In the genomic region with DNA sequence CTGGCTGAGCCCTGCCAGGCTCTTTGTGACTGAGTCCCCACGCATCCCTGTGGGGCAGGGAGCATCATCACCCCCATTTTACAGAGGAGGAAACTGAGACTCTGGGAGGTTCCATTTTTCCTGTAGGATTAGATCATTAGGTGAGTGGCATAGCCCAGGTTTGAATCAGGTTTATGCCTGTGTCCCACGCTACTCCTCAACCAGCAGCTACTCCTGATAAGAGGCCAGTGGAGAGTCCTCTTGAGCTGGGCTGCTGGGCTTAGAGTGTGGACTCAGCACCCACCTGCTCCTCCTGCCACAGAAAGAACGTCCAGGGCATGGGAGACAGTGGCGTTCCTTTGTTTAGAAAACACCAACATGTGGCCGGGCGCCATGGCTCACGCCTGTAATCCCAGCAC, we compare ENCODE assay signal across 16 cellular contexts. TPM values are rescaled to one million over a fixed set of nuclear protein-coding genes. Genes with fewer than 3 reads are reported as not detected.
DNase-seq lines count a peak whose midpoint lies in the region; ATAC-seq and TF ChIP-seq lines count a peak whose summit lies in the region.
"Had no signal": no experiment of that assay in that cellular context is flagged by ENCODE, and none has a peak within 500 bp of the region (broad histone marks: within the 10 kb centered on the region; RNA-seq: fewer than 3 reads in every experiment).

No MANE protein-coding gene starts in this region.

- TF ChIP-seq CTCF in IMR-90 (conservative IDR thresholded peaks at IDR 0.05; ENCODE audit: low read depth, low read length) (no peak), left lung (IDR thresholded peaks at IDR 0.05) (no peak)

- H3K4me3 ChIP-seq in BLaER1 treated with 17β-estradiol and CSF1 and Interleukin-3, amounts not matched to agents 10 nM and 100 nM = no peak overlapping the region
- H3K4me3 ChIP-seq in IMR-90 (ENCODE audit: insufficient read depth, low read depth, low read length) (no peak overlapping the region), left lung (no peak overlapping the region)

- no peak for TF ChIP-seq POLR2A in IMR-90 (IDR thresholded peaks at IDR 0.05; ENCODE audit: low read depth, low read length)

- intact Hi-C loops in IMR-90 (cut with micrococcal nuclease) (no loop called here), left lung (cut with DNase I) (no loop called here)

- 66% methylated on average over 5 of the region's 7 CpGs; no CpG with 5 or more reads in 1 of the 2 experiments for WGBS in IMR-90 (ENCODE audit: extremely low coverage in 2 of 2, insufficient read length in 1 of 2), 2 experiments

- no peak overlapping the region for H2AK9ac ChIP-seq in IMR-90 (replicated peaks; ENCODE audit: low read depth, low read length, poor library complexity)

- ATAC-seq in IMR-90 (ENCODE audit: low read depth) (0 out of 2 replicates have a peak, but pooled peaks have one; percentile 11), left lung (peak; percentile 38), GM21619 (IDR thresholded peaks at IDR 0.05; ENCODE audit: unreplicated experiment) (no peak)
- ATAC-seq: Panc1 had no signal

- TF ChIP-seq RAD21 in IMR-90 (IDR thresholded peaks at IDR 0.05; ENCODE audit: low read length) = no peak

- peak overlapping the region in 10 of 11 experiments; percentile 25 to 99 (median 60); a peak in 16 of 22 replicates for H3K4me2 ChIP-seq in BLaER1 treated with 17β-estradiol and CSF1 and Interleukin-3, amounts not matched to agents 10 nM and 100 nM
- no peak overlapping the region for H3K4me2 ChIP-seq in IMR-90 (ENCODE audit: low read depth, low read length)

- in situ Hi-C loops in IMR-90 (cut with MboI; ENCODE audit: low sequenced_read_pairs) = no loop called here

- H3K79me1 ChIP-seq in IMR-90 (ENCODE audit: low read depth in 1 of 2, low read length in 2 of 2) = no peaks in the 10 kb centered on the region

- H2BK5ac ChIP-seq in IMR-90 (ENCODE audit: low read depth, low read length, poor library complexity, severe bottlenecking) = no peak overlapping the region

- peak overlapping the region in 3 of 11 experiments; percentile 6 to 38 (median 20); a peak in 1 of 22 replicates for H3K9ac ChIP-seq in BLaER1 treated with 17β-estradiol and CSF1 and Interleukin-3, amounts not matched to agents 10 nM and 100 nM
- no peak overlapping the region for H3K9ac ChIP-seq in IMR-90 (ENCODE audit: low read depth, low read length)

- H2BK20ac ChIP-seq in IMR-90 (ENCODE audit: low read depth, low read length) = no peak overlapping the region

- no peaks in the 10 kb centered on the region for H3K27me3 ChIP-seq in BLaER1 treated with 17β-estradiol and CSF1 and Interleukin-3, amounts not matched to agents 10 nM and 100 nM
- no peaks in the 10 kb centered on the region for H3K27me3 ChIP-seq in IMR-90 (ENCODE audit: control insufficient read depth, insufficient read depth, low read length)
- no peaks in the 10 kb centered on the region for H3K27me3 ChIP-seq in left lung

- H3K14ac ChIP-seq in IMR-90 (replicated peaks; ENCODE audit: low read depth, low read length) = no peak overlapping the region

- CTCF ChIA-PET in IMR-90 (lab: Yijun Ruan, JAX) = no interaction called here

- no peak overlapping the region for H4K8ac ChIP-seq in IMR-90 (ENCODE audit: low read depth in 2 of 2, low read length in 2 of 2)

- H2BK120ac ChIP-seq in IMR-90 (ENCODE audit: low read depth, low read length) = no peak overlapping the region

- H3K9me1 ChIP-seq in IMR-90 (ENCODE audit: insufficient read depth, low read length) = no peaks in the 10 kb centered on the region

- POLR2A ChIA-PET in IMR-90 (lab: Charles Lee; ENCODE audit: unreplicated experiment) = interaction anchor here (0.6 kb wide), 1 partner anchor 31 kb away, joined by 3 read pairs; no protein-coding TSS in a partner anchor

- no peak overlapping the region for H3K23ac ChIP-seq in IMR-90 (ENCODE audit: low read depth, low read length)

- H3K9me3 ChIP-seq in BLaER1 treated with 17β-estradiol and CSF1 and Interleukin-3, amounts not matched to agents 10 nM and 100 nM (replicated peaks in 1 of 11) = 0 out of 22 replicates have a peak, but pooled peaks cover 0 to 4% (median 0%) of the 10 kb centered on the region in 11 experiments
- H3K9me3 ChIP-seq in IMR-90 (ENCODE audit: control insufficient read depth, insufficient read depth, low read length) = no peaks in the 10 kb centered on the region
- no peaks in the 10 kb centered on the region for H3K9me3 ChIP-seq in left lung
- H3K9me3 ChIP-seq: Caco-2 had no signal

- H3K56ac ChIP-seq in IMR-90 (ENCODE audit: extremely low read depth, insufficient read depth, low read length) = no peak overlapping the region

- H3K4ac ChIP-seq in IMR-90 (ENCODE audit: low read depth, low read length) = no peak overlapping the region

- peaks cover 0 to 100% (median 6%) of the 10 kb centered on the region in 11 experiments; a peak in 9 of 22 replicates for H4K20me1 ChIP-seq in BLaER1 treated with 17β-estradiol and CSF1 and Interleukin-3, amounts not matched to agents 10 nM and 100 nM
- H4K20me1 ChIP-seq in IMR-90 (ENCODE audit: insufficient read depth, low read length) = no peaks in the 10 kb centered on the region

- H3K27ac ChIP-seq in BLaER1 treated with 17β-estradiol and CSF1 and Interleukin-3, amounts not matched to agents 10 nM and 100 nM = peak overlapping the region; percentile 6 to 54 (median 42); a peak in 18 of 22 replicates
- no peak overlapping the region for H3K27ac ChIP-seq in IMR-90 (ENCODE audit: insufficient read depth, low read length)
- H3K27ac ChIP-seq in left lung = peak overlapping the region in 1 of 2 donors; percentile 75
- H3K27ac ChIP-seq: C4-2B had no signal

- no peak overlapping the region for H3K18ac ChIP-seq in IMR-90 (ENCODE audit: low read depth, low read length)

- dilution Hi-C loops in IMR-90 (cut with HindIII; ENCODE audit: low sequenced_read_pairs, unreplicated experiment) = no loop called here

- peaks cover 52 to 95% (median 76%) of the 10 kb centered on the region in 10 experiments for H3K4me1 ChIP-seq in BLaER1 treated with 17β-estradiol and CSF1 and Interleukin-3, amounts not matched to agents 10 nM and 100 nM
- H3K4me1 ChIP-seq in IMR-90 (ENCODE audit: control insufficient read depth, insufficient read depth, low read length) = no peaks in the 10 kb centered on the region
- H3K4me1 ChIP-seq in left lung = peaks cover 0 to 51% of the 10 kb centered on the region in 2 donors
- H3K4me1 ChIP-seq: Caco-2 had no signal

- BruUV-seq in IMR-90 (replicated peaks; lab: Mats Ljungman, UMichigan) = no TSS peak

- no peak overlapping the region for H2AFZ ChIP-seq in IMR-90 (replicated peaks; ENCODE audit: low read length, poor library complexity)

- DNase-seq in NCI-H510A treated with DMSO at 0.1 percent for 48 hours (lab: John Stamatoyannopoulos, UW) (peak; percentile 17), NCI-H510A (lab: John Stamatoyannopoulos, UW) (no peak), IMR-90 (no peak), left lung (no peak), T1000 (lab: John Stamatoyannopoulos, UW) (no peak), NCI-H2107 treated with DMSO at 0.1 percent for 48 hours (lab: John Stamatoyannopoulos, UW; ENCODE audit: unreplicated experiment) (no peak)
- DNase-seq: Caco-2, GDM1, NCI-H2107, NCI-H345, SHP77 treated with DMSO at 0.1 percent for 48 hours had no signal

- H4K91ac ChIP-seq in IMR-90 (ENCODE audit: insufficient read depth, low read depth, low read length) = no peak overlapping the region

- peaks cover 0 to 100% (median 38%) of the 10 kb centered on the region in 11 experiments; a peak in 13 of 22 replicates for H3K36me3 ChIP-seq in BLaER1 treated with 17β-estradiol and CSF1 and Interleukin-3, amounts not matched to agents 10 nM and 100 nM
- H3K36me3 ChIP-seq in IMR-90 (ENCODE audit: control insufficient read depth, insufficient read depth, low read length) (peaks cover 27% of the 10 kb centered on the region), left lung (peaks cover 0 to 91% of the 10 kb centered on the region in 2 donors)

- H2BK15ac ChIP-seq in IMR-90 (ENCODE audit: low read depth, low read length) = no peak overlapping the region

- no peak overlapping the region for H4K5ac ChIP-seq in IMR-90 (ENCODE audit: low read depth, low read length)

- no peak overlapping the region for H2AK5ac ChIP-seq in IMR-90 (ENCODE audit: low read depth, low read length)

TF ChIP-seq in IMR-90, 13 proteins besides CTCF, POLR2A, EP300 and RAD21 (continues in another document):
- TF ChIP-seq NFE2L2 (IDR thresholded peaks at IDR 0.05; ENCODE audit: low read depth, low read length) (no peak), RCOR1 (IDR thresholded peaks at IDR 0.05; ENCODE audit: insufficient replicate concordance, low read length) (no peak), MXI1 (IDR thresholded peaks at IDR 0.05; ENCODE audit: borderline replicate concordance, low read depth, low read length) (no peak), CHD1 (IDR thresholded peaks at IDR 0.05; ENCODE audit: low read depth, low read length) (no peak), MAZ (IDR thresholded peaks at IDR 0.05; ENCODE audit: borderline replicate concordance, low read depth, low read length) (no peak), SMC3 (IDR thresholded peaks at IDR 0.05; ENCODE audit: low read depth, low read length) (no peak), CEBPB (IDR thresholded peaks at IDR 0.05; ENCODE audit: low read depth, low read length) (no peak), MAFK (IDR thresholded peaks at IDR 0.05; ENCODE audit: low read depth, low read length) (no peak), BHLHE40 (IDR thresholded peaks at IDR 0.05; ENCODE audit: low read depth, low read length) (no peak), RFX5 (IDR thresholded peaks at IDR 0.05; ENCODE audit: low read depth, low read length) (no peak), FOS (IDR thresholded peaks at IDR 0.05; ENCODE audit: low read depth, low read length) (no peak)
- TF ChIP-seq, protein P1, sequence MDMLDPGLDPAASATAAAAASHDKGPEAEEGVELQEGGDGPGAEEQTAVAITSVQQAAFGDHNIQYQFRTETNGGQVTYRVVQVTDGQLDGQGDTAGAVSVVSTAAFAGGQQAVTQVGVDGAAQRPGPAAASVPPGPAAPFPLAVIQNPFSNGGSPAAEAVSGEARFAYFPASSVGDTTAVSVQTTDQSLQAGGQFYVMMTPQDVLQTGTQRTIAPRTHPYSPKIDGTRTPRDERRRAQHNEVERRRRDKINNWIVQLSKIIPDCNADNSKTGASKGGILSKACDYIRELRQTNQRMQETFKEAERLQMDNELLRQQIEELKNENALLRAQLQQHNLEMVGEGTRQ (IDR thresholded peaks at IDR 0.05; ENCODE audit: low read depth, low read length) = no peak

RNA-seq across cellular contexts. Expression of a gene that starts 30.7 kb away (rescaled TPM):
- total RNA-seq in IMR-90 (2012; rRNA removed) = 4.3 and 5.0 TPM in 2 replicates
- 8.6 and 8.9 TPM in 2 replicates for polyA plus RNA-seq in IMR-90 (2012; rRNA removed)
- 6.3 and 11.9 TPM in 2 replicates for polyA plus RNA-seq in IMR-90 (2012; cell fraction: cytosol; rRNA removed)
- polyA plus RNA-seq in IMR-90 (2012; cell fraction: nucleus; rRNA removed; ENCODE audit: low replicate concordance) = 4.3 and 6.7 TPM in 2 replicates
- total RNA-seq in left lung = 100 to 1,000 TPM in 1 of 2 donors, 10 to 100 TPM in 1; 33.0 to 109 TPM
- total RNA-seq: A172 had no signal

RNA-seq across cellular contexts. Expression of a gene that starts 32.3 kb away (rescaled TPM):
- 16.3 and 18.1 TPM in 2 replicates for total RNA-seq in IMR-90 (2012; rRNA removed)
- polyA plus RNA-seq in IMR-90 (2012; rRNA removed) = 8.1 and 9.0 TPM in 2 replicates
- polyA plus RNA-seq in IMR-90 (2012; cell fraction: cytosol; rRNA removed) = 5.3 and 6.3 TPM in 2 replicates
- polyA plus RNA-seq in IMR-90 (2012; cell fraction: nucleus; rRNA removed; ENCODE audit: low replicate concordance) = 8.3 and 19.1 TPM in 2 replicates
- total RNA-seq in left lung = 10 to 100 TPM; 58.4 to 62.3 TPM
